ENCODE assay signal across 8 cellular contexts in the genomic region with DNA sequence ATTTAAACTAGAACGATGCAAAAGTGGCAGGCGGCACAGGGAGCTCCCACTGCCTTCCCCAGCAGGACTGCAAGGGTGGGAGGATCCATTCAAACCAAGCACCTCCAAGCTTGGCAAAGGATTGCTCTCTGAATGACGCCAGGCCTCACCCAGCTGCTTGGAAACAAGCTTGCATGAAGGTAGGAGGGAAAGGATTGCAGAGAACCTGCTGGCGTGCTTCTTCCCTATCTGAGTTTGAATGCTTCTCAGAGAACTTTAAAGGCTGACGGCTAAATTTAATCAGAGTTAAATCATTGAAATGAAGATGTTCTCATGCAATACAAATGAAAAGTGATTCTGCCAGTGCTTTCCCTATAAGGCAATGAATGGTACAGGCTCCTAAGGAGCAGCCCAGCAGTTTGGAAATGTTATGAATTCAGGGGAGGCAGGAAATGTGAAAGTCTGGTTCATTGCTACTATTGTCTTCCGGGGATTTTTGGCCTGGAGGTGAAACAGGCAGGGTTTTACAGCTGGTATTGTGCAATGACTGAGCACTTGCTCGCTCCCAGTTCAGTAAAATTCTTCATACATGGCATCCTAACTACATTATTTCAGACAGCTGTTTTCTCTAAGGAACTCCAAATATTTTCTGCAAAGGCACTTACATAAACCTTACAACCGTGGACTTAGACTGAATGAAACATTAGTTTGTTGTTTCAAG. TPM values are rescaled to one million over a fixed set of nuclear protein-coding genes. Genes with fewer than 3 reads are reported as not detected.
DNase-seq lines count a peak whose midpoint lies in the region; FAIRE-seq and TF ChIP-seq lines count a peak whose summit lies in the region.

No MANE protein-coding gene starts in this region.

- 46% methylated on average over 8 of the region's 8 CpGs for WGBS in smooth muscle cell (ENCODE audit: low lambda C conversion rate)

- no peaks in the 10 kb centered on the region for H3K36me3 Mint-ChIP-seq in activated CD4-positive, alpha-beta T cell treated with anti-CD3 and anti-CD28 coated beads, Interleukin-2, amount 10 ng/mL, durations not matched to agents 7 days and 5 days (ENCODE audit: low read depth)

- H3K4me3 ChIP-seq in adipocyte (ENCODE audit: low read length), result peak overlapping the region; percentile 51
- H3K4me3 ChIP-seq in smooth muscle cell, result no peak overlapping the region

- H4K20me1 ChIP-seq in smooth muscle cell (ENCODE audit: low read depth), result no peaks in the 10 kb centered on the region

- DNase-seq in HS-5 (ENCODE audit: low read depth), result peak; percentile 63
- DNase-seq in adipocyte (ENCODE audit: low read depth), result peak; percentile 95
- DNase-seq in hippocampal formation (lab: John Stamatoyannopoulos, UW), result peak; percentile 11 to 54
- no peak for DNase-seq in smooth muscle cell (lab: John Stamatoyannopoulos, UW; ENCODE audit: unreplicated experiment)
- no peak for DNase-seq in activated CD4-positive, alpha-beta T cell treated with anti-CD3 and anti-CD28 coated beads, Interleukin-2, amount 10 ng/mL, durations not matched to agents 7 days and 5 days
- DNase-seq in GM19239 (ENCODE audit: insufficient read length, low spot score), result no peak
- no peak for DNase-seq in activated CD8-positive, alpha-beta memory T cell treated with anti-CD3 and anti-CD28 coated beads, Interleukin-2, amount 50 U/mL, for 48 hours
- no peak for DNase-seq in stimulated activated CD4-positive, alpha-beta T cell treated with anti-CD3 and anti-CD28 coated beads, Interleukin-2, amount 100 ng/mL, for 24 hours

- H3K79me2 ChIP-seq in smooth muscle cell (ENCODE audit: low read depth), result no peaks in the 10 kb centered on the region

- H3K4me1 ChIP-seq in adipocyte (ENCODE audit: control insufficient read depth, insufficient read depth, low read length) (peaks cover 29% of the 10 kb centered on the region), smooth muscle cell (ENCODE audit: low read depth) (peaks cover 34% of the 10 kb centered on the region)

- peak overlapping the region; percentile 42 for H3K9ac ChIP-seq in adipocyte (ENCODE audit: low read length)
- H3K9ac ChIP-seq in smooth muscle cell (ENCODE audit: low read depth), result no peak overlapping the region

- H3K36me3 ChIP-seq in adipocyte (ENCODE audit: control insufficient read depth, insufficient read depth, low read length, severe bottlenecking) (no peaks in the 10 kb centered on the region), smooth muscle cell (ENCODE audit: low read depth) (no peaks in the 10 kb centered on the region)

- peak overlapping the region; percentile 51 for H3K4me2 ChIP-seq in smooth muscle cell

- H3K4me3 Mint-ChIP-seq in activated CD4-positive, alpha-beta T cell treated with anti-CD3 and anti-CD28 coated beads, Interleukin-2, amount 10 ng/mL, durations not matched to agents 7 days and 5 days, result no peak overlapping the region

- no peak for FAIRE-seq in GM19239 (lab: Jason Lieb, UNC)

- H3K4me1 Mint-ChIP-seq in activated CD4-positive, alpha-beta T cell treated with anti-CD3 and anti-CD28 coated beads, Interleukin-2, amount 10 ng/mL, durations not matched to agents 7 days and 5 days, result peaks cover 19% of the 10 kb centered on the region

- H3K27me3 Mint-ChIP-seq in activated CD4-positive, alpha-beta T cell treated with anti-CD3 and anti-CD28 coated beads, Interleukin-2, amount 10 ng/mL, durations not matched to agents 7 days and 5 days, result no peaks in the 10 kb centered on the region

- peaks cover 1% of the 10 kb centered on the region for H3K9me3 Mint-ChIP-seq in activated CD4-positive, alpha-beta T cell treated with anti-CD3 and anti-CD28 coated beads, Interleukin-2, amount 10 ng/mL, durations not matched to agents 7 days and 5 days

- POLR2A ChIA-PET in activated CD4-positive, alpha-beta T cell treated with anti-CD3 and anti-CD28 coated beads, Interleukin-2, amount 10 ng/mL, durations not matched to agents 7 days and 5 days (lab: Charles Lee), result no interaction called here

- CTCF ChIA-PET in activated CD4-positive, alpha-beta T cell treated with anti-CD3 and anti-CD28 coated beads, Interleukin-2, amount 10 ng/mL, durations not matched to agents 7 days and 5 days (lab: Charles Lee), result interaction anchor here (1.6 kb wide), 1 partner anchor 9 kb away, joined by 5 read pairs; no protein-coding TSS in a partner anchor

- no peak for TF ChIP-seq CTCF in smooth muscle cell (IDR thresholded peaks at IDR 0.05; ENCODE audit: borderline replicate concordance, insufficient read depth, poor library complexity, severe bottlenecking)

- peak overlapping the region; percentile 22 for H3K27ac ChIP-seq in smooth muscle cell (ENCODE audit: low read depth)

- H3K27me3 ChIP-seq in adipocyte (replicated peaks; ENCODE audit: control insufficient read depth, insufficient read depth, low read length) (no peaks in the 10 kb centered on the region), smooth muscle cell (ENCODE audit: low read depth) (no peaks in the 10 kb centered on the region)

- no peaks in the 10 kb centered on the region for H3K9me3 ChIP-seq in adipocyte (ENCODE audit: control insufficient read depth, low read length)
- H3K9me3 ChIP-seq in smooth muscle cell (replicated peaks; ENCODE audit: low read depth), result no peaks in the 10 kb centered on the region

- H3K27ac Mint-ChIP-seq in activated CD4-positive, alpha-beta T cell treated with anti-CD3 and anti-CD28 coated beads, Interleukin-2, amount 10 ng/mL, durations not matched to agents 7 days and 5 days, result no peak overlapping the region

- H3F3A ChIP-seq in smooth muscle cell (ENCODE audit: low read depth), result peaks cover 8% of the 10 kb centered on the region

- no peak overlapping the region for H2AFZ ChIP-seq in smooth muscle cell (ENCODE audit: low read depth)

RNA-seq across cellular contexts. Expression of gene DUSP6, which starts 31.9 kb away (rescaled TPM):
- 147 and 195 TPM in 2 replicates for total RNA-seq in smooth muscle cell
- polyA plus RNA-seq in smooth muscle cell, result 135 and 192 TPM in 2 replicates
- 10 to 100 TPM; 48.2 to 48.5 TPM for total RNA-seq in activated CD4-positive, alpha-beta T cell treated with anti-CD3 and anti-CD28 coated beads, Interleukin-2, amount 10 ng/mL, durations not matched to agents 7 days and 5 days

Comparison
In these comparisons a context has a peak if more than half of its experiments do, and no peak if none do; other contexts are left out.
1. DNase-seq: peak in HS-5 (single experiment), adipocyte (single experiment) and hippocampal formation (2 of 2); none in smooth muscle cell (single experiment), activated CD4-positive, alpha-beta T cell treated with anti-CD3 and anti-CD28 coated beads, Interleukin-2, amount 10 ng/mL, durations not matched to agents 7 days and 5 days (single experiment), GM19239 (single experiment), activated CD8-positive, alpha-beta memory T cell treated with anti-CD3 and anti-CD28 coated beads, Interleukin-2, amount 50 U/mL, for 48 hours (single experiment) and stimulated activated CD4-positive, alpha-beta T cell treated with anti-CD3 and anti-CD28 coated beads, Interleukin-2, amount 100 ng/mL, for 24 hours (0 of 2).